18 cellular contexts compared by ENCODE assay signal in genomic region chr13:113192902-113193301, GRCh38. TPM values are rescaled to one million over a fixed set of nuclear protein-coding genes. Genes with fewer than 3 reads are reported as not detected.
DNase-seq lines count a peak whose midpoint lies in the region; ATAC-seq and TF ChIP-seq lines count a peak whose summit lies in the region.
"Had no signal": no experiment of that assay in that cellular context is flagged by ENCODE, and none has a peak within 500 bp of the region (broad histone marks: within the 10 kb centered on the region; RNA-seq: fewer than 3 reads in every experiment).

No MANE protein-coding gene starts in this region.

- TF ChIP-seq CTCF in NB4 (IDR thresholded peaks at IDR 0.05; ENCODE audit: low read depth, low read length): no peak
- TF ChIP-seq CTCF in choroid plexus epithelial cell (conservative IDR thresholded peaks at IDR 0.05; ENCODE audit: low read depth, low read length): no peak
- no peak for TF ChIP-seq CTCF in omental fat pad (IDR thresholded peaks at IDR 0.05)

- no peak for TF ChIP-seq POLR2A in NB4 (IDR thresholded peaks at IDR 0.05; ENCODE audit: extremely low read depth, insufficient read length)

- peak; percentile 71 for DNase-seq in EL
- peak; percentile 40 for DNase-seq in NB4 (ENCODE audit: low read depth)
- peak; percentile 81 for DNase-seq in choroid plexus epithelial cell (ENCODE audit: low read depth)
- no peak for DNase-seq in omental fat pad (ENCODE audit: low spot score)
- DNase-seq in stimulated activated CD4-positive, alpha-beta T cell treated with anti-CD3 and anti-CD28 coated beads, Interleukin-4, amount 100 ng/mL, for 4 hours: no peak
- no peak for DNase-seq in stimulated activated CD4-positive, alpha-beta T cell treated with anti-CD3 and anti-CD28 coated beads, Interleukin-2, amount 100 ng/mL, for 48 hours
- DNase-seq: activated CD4-positive, CD25-positive, alpha-beta regulatory T cell; cortex of kidney; NCI-H1105; NCI-H2171; T-helper 17 cell had no signal

- H3K4me3 ChIP-seq in NB4 (ENCODE audit: low read depth, low read length): no peak overlapping the region
- H3K4me3 ChIP-seq in choroid plexus epithelial cell (ENCODE audit: low read depth, low read length): no peak overlapping the region
- H3K4me3 ChIP-seq: hepatocyte had no signal

- ATAC-seq in omental fat pad (ENCODE audit: low FRiP score) (peak; percentile 48), GM18517 (IDR thresholded peaks at IDR 0.05; ENCODE audit: unreplicated experiment) (no peak), GM21786 (IDR thresholded peaks at IDR 0.05; ENCODE audit: unreplicated experiment) (no peak)
- ATAC-seq: T-helper 17 cell had no signal

RNA-seq across cellular contexts. Expression of gene PCID2, which starts 15.6 kb away (rescaled TPM):
- 10 to 100 TPM; 44.8 to 45.8 (median 44.8) TPM for total RNA-seq in omental fat pad

RNA-seq across cellular contexts. Expression of gene CUL4A, which starts 16.5 kb away (rescaled TPM):
- 100 to 1,000 TPM in 1 of 4 donors, 10 to 100 TPM in 3; 70.8 to 145 (median 86.8) TPM for total RNA-seq in omental fat pad

RNA-seq across cellular contexts. Expression of gene PROZ, which starts 34.5 kb away (rescaled TPM):
- total RNA-seq in omental fat pad: not detected
- total RNA-seq: activated CD8-positive, alpha-beta memory T cell treated with anti-CD3 and anti-CD28 coated beads for 36 hours; B cell; kidney epithelial cell; subcutaneous adipose tissue; T-helper 17 cell had no signal

Comparison
In these comparisons a context has a peak if more than half of its experiments do, and no peak if none do; other contexts are left out.
1. DNase-seq: peak in EL (single experiment), NB4 (single experiment) and choroid plexus epithelial cell (single experiment); none in omental fat pad (single experiment), stimulated activated CD4-positive, alpha-beta T cell treated with anti-CD3 and anti-CD28 coated beads, Interleukin-4, amount 100 ng/mL, for 4 hours (0 of 2) and stimulated activated CD4-positive, alpha-beta T cell treated with anti-CD3 and anti-CD28 coated beads, Interleukin-2, amount 100 ng/mL, for 48 hours (0 of 2).